ENCODE assay signal across 10 cellular contexts in genomic region chr13:25980255-25980654, GRCh38.
DNase-seq lines count a peak whose midpoint lies in the region; ATAC-seq, FAIRE-seq and TF ChIP-seq lines count a peak whose summit lies in the region.
"Had no signal": no experiment of that assay in that cellular context is flagged by ENCODE, and none has a peak within 500 bp of the region (broad histone marks: within the 10 kb centered on the region; RNA-seq: fewer than 3 reads in every experiment).

No MANE protein-coding gene starts in this region.

- ATAC-seq in GM18870 (IDR thresholded peaks at IDR 0.05; ENCODE audit: unreplicated experiment): no peak
- ATAC-seq in activated CD4-positive, CD25-positive, alpha-beta regulatory T cell treated with anti-CD3 and anti-CD28 coated beads, Interleukin-2, amount 50 U/mL, for 24 hours: no peak

- peak overlapping the region; percentile 49; the same call in 1 of the 2 replicates for H2BK5ac ChIP-seq in H1 (ENCODE audit: low read depth, low read length)

- no peak overlapping the region for H3K56ac ChIP-seq in H1 (replicated peaks; ENCODE audit: insufficient read length, low read depth, low read length)

- H3K27ac ChIP-seq in H1 (ENCODE audit: low read depth, low read length): no peak overlapping the region
- H3K27ac ChIP-seq: esophagus muscularis mucosa had no signal

- no peak overlapping the region for H2AFZ ChIP-seq in H1 (ENCODE audit: low read length)

- H2BK20ac ChIP-seq in H1 (ENCODE audit: low read length): peak overlapping the region; percentile 68; the same call in 1 of the 2 replicates

- 0 out of 2 replicates have a peak overlapping the region, but pooled peaks have one; percentile 41 for H3K18ac ChIP-seq in H1 (ENCODE audit: extremely low read depth, low read length)

- peak overlapping the region; percentile 12 for H4K91ac ChIP-seq in H1 (replicated peaks; ENCODE audit: insufficient read length, low read length)

- no peak for TF ChIP-seq EP300 in H1 (IDR thresholded peaks at IDR 0.05; ENCODE audit: borderline replicate concordance in 1 of 2, low read depth in 2 of 2, low read length in 2 of 2)

- H3K79me1 ChIP-seq in H1 (ENCODE audit: low read depth, low read length): no peaks in the 10 kb centered on the region

- no peak overlapping the region for H3K4me3 ChIP-seq in NB4 (ENCODE audit: low read depth, low read length)
- H3K4me3 ChIP-seq in H1 (ENCODE audit: extremely low read depth in 1 of 4, insufficient read depth in 2 of 4, low read depth in 3 of 4, low read length in 4 of 4): no peak overlapping the region
- H3K4me3 ChIP-seq: esophagus muscularis mucosa had no signal

- peaks cover 3 to 15% (median 7%) of the 10 kb centered on the region in 4 experiments; a peak in 6 of 7 replicates for H3K4me1 ChIP-seq in H1 (replicated peaks in 1 of 4; ENCODE audit: control insufficient read depth in 3 of 4, insufficient read depth in 4 of 4, low read length in 3 of 4)
- H3K4me1 ChIP-seq: esophagus muscularis mucosa had no signal

- no peaks in the 10 kb centered on the region for H4K20me1 ChIP-seq in H1 (replicated peaks in 1 of 2; ENCODE audit: control insufficient read depth in 1 of 2, insufficient read depth in 2 of 2, low read length in 2 of 2)

- peak overlapping the region; percentile 49; the same call in 1 of the 2 replicates for H2AK5ac ChIP-seq in H1 (ENCODE audit: low read depth, low read length)

- no peaks in the 10 kb centered on the region for H3K36me3 ChIP-seq in H1 (ENCODE audit: control insufficient read depth in 2 of 4, insufficient read depth in 4 of 4, low read length in 3 of 4)
- H3K36me3 ChIP-seq: esophagus muscularis mucosa had no signal

- POLR2A ChIA-PET in H1 (lab: Charles Lee; ENCODE audit: partially characterized antibody): no interaction called here

- no peak overlapping the region for H4K8ac ChIP-seq in H1 (ENCODE audit: extremely low read depth, insufficient read depth, low read length)

- TF ChIP-seq POLR2A in NB4 (IDR thresholded peaks at IDR 0.05; ENCODE audit: extremely low read depth, insufficient read length): no peak
- TF ChIP-seq POLR2A in H1 (IDR thresholded peaks at IDR 0.05; ENCODE audit: control extremely low read depth in 1 of 2, low read depth in 2 of 2, low read length in 2 of 2): no peak

- H3K9me3 ChIP-seq in H1 (ENCODE audit: insufficient read depth in 2 of 2, low read depth in 1 of 2, low read length in 1 of 2): no peaks in the 10 kb centered on the region; a peak in 1 of 4 replicates
- H3K9me3 ChIP-seq: esophagus muscularis mucosa had no signal

- no peaks in the 10 kb centered on the region for H3K79me2 ChIP-seq in H1 (ENCODE audit: control insufficient read depth in 1 of 2, insufficient read depth in 2 of 2, low read length in 2 of 2)

- H3K4ac ChIP-seq in H1 (replicated peaks; ENCODE audit: insufficient read length, low read depth, low read length): no peak overlapping the region

- no peak overlapping the region for H3K14ac ChIP-seq in H1 (ENCODE audit: insufficient read length)

- peak; percentile 55 to 70 for TF ChIP-seq RAD21 in H1 (IDR thresholded peaks at IDR 0.05 in 1 of 2, conservative IDR thresholded peaks at IDR 0.05 in 1 of 2; ENCODE audit: low read depth in 2 of 2, low read length in 2 of 2)

- no peaks in the 10 kb centered on the region for H3K23me2 ChIP-seq in H1 (ENCODE audit: low read depth, low read length)

- H2BK120ac ChIP-seq in H1 (replicated peaks; ENCODE audit: low read depth, low read length): no peak overlapping the region

- H3K9ac ChIP-seq in H1 (replicated peaks in 1 of 4; ENCODE audit: extremely low read depth in 1 of 4, low read depth in 3 of 4, low read length in 3 of 4): peak overlapping the region in 1 of 4 experiments; percentile 33; a peak in 1 of 7 replicates

- peak; percentile 47 for TF ChIP-seq CTCF in NB4 (IDR thresholded peaks at IDR 0.05; ENCODE audit: low read depth, low read length)
- peak; percentile 43 to 69 (median 51) for TF ChIP-seq CTCF in H1 (IDR thresholded peaks at IDR 0.05; ENCODE audit: control extremely low read depth in 1 of 3, insufficient read depth in 1 of 3, low read depth in 1 of 3, low read length in 3 of 3)

- WGBS in H1 (ENCODE audit: extremely low coverage in 1 of 2, insufficient coverage in 1 of 2, insufficient read length in 1 of 2, insufficient replicate concordance in 2 of 2, low coverage in 1 of 2, low lambda C conversion rate in 2 of 2, missing lambda C conversion rate in 1 of 2), 2 experiments: 24% methylated on average over 2 of the region's 2 CpGs; no CpG with 5 or more reads in 1 of the 2 experiments

- peak; percentile 22 to 46 for DNase-seq in SHP77 (lab: John Stamatoyannopoulos, UW)
- no peak for DNase-seq in SHP77 treated with DMSO at 0.1 percent for 48 hours (lab: John Stamatoyannopoulos, UW)
- peak; percentile 52 for DNase-seq in NB4 (ENCODE audit: low read depth)
- peak in 1 of 2 experiments; percentile 46 for DNase-seq in H1 (ENCODE audit: low read depth in 1 of 2, low spot score in 2 of 2)
- DNase-seq in renal cortical epithelial cell (ENCODE audit: low read depth): peak; percentile 62
- DNase-seq in activated naive CD4-positive, alpha-beta T cell treated with anti-CD3 and anti-CD28 coated beads, Interleukin-2, amount 50 U/mL, for 16 hours: no peak
- DNase-seq: CD4-positive, alpha-beta T cell had no signal

- FAIRE-seq in H1 (lab: Jason Lieb, UNC): peak; percentile 88

- H3K23ac ChIP-seq in H1 (ENCODE audit: insufficient read length): no peak overlapping the region

- H4K5ac ChIP-seq in H1 (ENCODE audit: insufficient read length, low read depth, low read length): no peak overlapping the region

- CTCF ChIA-PET in H1 (lab: Charles Lee; ENCODE audit: partially characterized antibody): no interaction called here

- H2BK12ac ChIP-seq in H1 (ENCODE audit: low read depth, low read length): peak overlapping the region; percentile 93

- peak overlapping the region; percentile 34; the same call in 1 of the 2 replicates for H2BK15ac ChIP-seq in H1 (ENCODE audit: low read length)

- no peaks in the 10 kb centered on the region for H3K27me3 ChIP-seq in H1 (replicated peaks in 1 of 4; ENCODE audit: control insufficient read depth in 3 of 4, extremely low read depth in 1 of 4, insufficient read depth in 3 of 4, low read length in 3 of 4)

- no peak overlapping the region; a peak in 1 of 4 replicates for H3K4me2 ChIP-seq in H1 (ENCODE audit: insufficient read depth in 1 of 2, low read depth in 2 of 2, low read length in 2 of 2)

TF ChIP-seq in H1, 55 proteins besides CTCF, POLR2A, EP300 and RAD21:
- no peak for TF ChIP-seq RNF2 (IDR thresholded peaks at IDR 0.05; ENCODE audit: borderline replicate concordance, low read depth, low read length, missing control alignments, poor library complexity, severe bottlenecking)
- no peak for TF ChIP-seq GABPA (IDR thresholded peaks at IDR 0.05; ENCODE audit: borderline replicate concordance, insufficient read depth, low read length)
- TF ChIP-seq RFX5 (IDR thresholded peaks at IDR 0.05; ENCODE audit: borderline replicate concordance, low read depth, low read length): 0 out of 2 replicates have a peak, but pooled peaks have one; percentile 8
- TF ChIP-seq POU5F1 (IDR thresholded peaks at IDR 0.05; ENCODE audit: low read depth, low read length): peak; percentile 97
- no peak for TF ChIP-seq HDAC6 (IDR thresholded peaks at IDR 0.05; ENCODE audit: low read depth, low read length)
- TF ChIP-seq HDAC2 (IDR thresholded peaks at IDR 0.05; ENCODE audit: borderline replicate concordance in 1 of 2, low read depth in 2 of 2, low read length in 2 of 2): no peak

Comparison
In these comparisons a context has a peak if more than half of its experiments do, and no peak if none do; other contexts are left out.
1. DNase-seq: peak in SHP77 (2 of 2), NB4 (single experiment) and renal cortical epithelial cell (single experiment); none in SHP77 treated with DMSO at 0.1 percent for 48 hours (single experiment) and activated naive CD4-positive, alpha-beta T cell treated with anti-CD3 and anti-CD28 coated beads, Interleukin-2, amount 50 U/mL, for 16 hours (single experiment).